Comparison of ENCODE assay signal across 10 cellular contexts in the genomic region with DNA sequence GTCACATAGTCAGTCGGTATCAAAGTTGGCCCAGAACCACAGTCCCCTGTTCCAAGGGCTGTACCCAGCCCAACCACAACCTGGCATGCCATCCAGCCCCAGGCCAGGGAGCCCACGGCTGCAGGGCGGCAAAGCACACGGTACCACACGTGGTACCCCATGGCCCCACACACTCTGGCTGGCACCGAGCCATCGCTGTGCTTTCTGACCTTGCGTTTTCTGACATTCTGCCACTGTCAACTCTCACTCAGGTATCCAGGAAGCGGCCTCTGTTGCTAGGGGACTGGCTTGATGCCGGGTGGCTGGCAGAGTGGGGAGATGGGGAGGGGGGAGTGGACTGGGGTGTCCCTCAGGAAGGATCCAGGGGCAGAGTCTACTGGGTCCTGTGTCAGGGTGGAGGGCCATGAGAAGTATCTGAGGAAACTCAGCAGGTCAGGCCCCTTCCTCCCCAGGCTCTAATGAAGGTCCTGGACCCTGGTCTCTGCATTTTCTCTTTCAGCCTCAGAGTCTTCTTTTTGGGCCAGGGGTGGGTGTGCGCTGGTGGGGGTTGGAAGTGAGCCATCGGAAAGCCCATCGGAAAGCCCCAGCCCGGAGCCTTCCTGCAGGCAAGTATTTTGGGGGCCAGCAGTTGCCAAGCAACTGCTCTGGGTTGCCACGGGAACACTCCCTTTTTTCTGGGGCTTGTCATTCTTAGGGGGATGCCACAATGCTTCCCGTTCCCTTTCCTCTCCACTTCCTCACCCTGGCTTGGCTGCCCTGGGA. TPM values are rescaled to one million over a fixed set of nuclear protein-coding genes. Genes with fewer than 3 reads are reported as not detected.
DNase-seq lines count a peak whose midpoint lies in the region; ATAC-seq, FAIRE-seq and TF ChIP-seq lines count a peak whose summit lies in the region.
"Had no signal": no experiment of that assay in that cellular context is flagged by ENCODE, and none has a peak within 500 bp of the region (broad histone marks: within the 10 kb centered on the region; RNA-seq: fewer than 3 reads in every experiment).

No MANE protein-coding gene starts in this region.

- peaks cover 95% of the 10 kb centered on the region for H3K79me2 ChIP-seq in K562 (ENCODE audit: control insufficient read depth, insufficient read depth, low read length)
- H3K79me2 ChIP-seq in MM.1S (ENCODE audit: low read length): peaks cover 58% of the 10 kb centered on the region

- TF ChIP-seq EP300 in K562 (IDR thresholded peaks at IDR 0.05; ENCODE audit: low read length): no peak

- no peak overlapping the region for H2AFZ ChIP-seq in K562 (ENCODE audit: low read depth, low read length)
- H2AFZ ChIP-seq in MM.1S (ENCODE audit: low read length): no peak overlapping the region

- no peak for ATAC-seq in K562
- no peak for ATAC-seq in HG03354 (IDR thresholded peaks at IDR 0.05; ENCODE audit: poor library complexity, severe bottlenecking, unreplicated experiment)
- ATAC-seq in GM21390 (IDR thresholded peaks at IDR 0.05; ENCODE audit: unreplicated experiment): no peak
- no peak for ATAC-seq in HG02981 (IDR thresholded peaks at IDR 0.05; ENCODE audit: unreplicated experiment)

- DNase-seq in COR-L47 (lab: John Stamatoyannopoulos, UW) (peak; percentile 85), K562 (ENCODE audit: extremely low read depth in 1 of 4, low spot score in 3 of 4) (no peak), prostate gland (ENCODE audit: low spot score) (peak; percentile 36), MM.1S (no peak)

- no peak overlapping the region for H3K4me3 ChIP-seq in K562
- no peak overlapping the region for H3K4me3 ChIP-seq in prostate gland
- no peak overlapping the region for H3K4me3 ChIP-seq in MM.1S (ENCODE audit: low read length)

- no peaks in the 10 kb centered on the region for H3K9me2 ChIP-seq in MM.1S (replicated peaks; ENCODE audit: insufficient read depth, low read length)

- TF ChIP-seq POLR2A in K562 (conservative IDR thresholded peaks at IDR 0.05): no peak
- no peak for TF ChIP-seq POLR2A in prostate gland (IDR thresholded peaks at IDR 0.05)

- POLR2A ChIA-PET in K562 (lab: Yijun Ruan, JAX): no interaction called here

- FAIRE-seq in K562 (lab: Jason Lieb, UNC): no peak
- FAIRE-seq: G401.6 had no signal

- H3K4me2 ChIP-seq in K562 (ENCODE audit: insufficient read depth, low read length) (no peak overlapping the region), MM.1S (ENCODE audit: low read depth, low read length) (no peak overlapping the region)

- H3K27ac ChIP-seq in VCaP: peak overlapping the region; percentile 24; the same call in 1 of the 2 replicates
- H3K27ac ChIP-seq in K562 (ENCODE audit: extremely low read depth, low read depth, low read length): no peak overlapping the region; the same call in 2 of the 3 replicates
- no peak overlapping the region for H3K27ac ChIP-seq in prostate gland
- H3K27ac ChIP-seq in MM.1S (ENCODE audit: low read length): no peak overlapping the region
- H3K27ac ChIP-seq: HL-60 had no signal

- 81% methylated on average over 13 of the region's 16 CpGs for WGBS in K562 (ENCODE audit: insufficient coverage, low coverage, missing lambda C conversion rate)
- WGBS in prostate gland: 36% methylated on average over 16 of the region's 16 CpGs

- TF ChIP-seq RAD21 in K562 (CRISPR knock-in tag; conservative IDR thresholded peaks at IDR 0.05 in 1 of 2, IDR thresholded peaks at IDR 0.05 in 1 of 2): no peak

- peaks cover 28% of the 10 kb centered on the region; the same call in 1 of the 3 replicates for H3K36me3 ChIP-seq in K562 (ENCODE audit: control insufficient read depth, insufficient read depth, low read length)
- no peaks in the 10 kb centered on the region for H3K36me3 ChIP-seq in prostate gland
- H3K36me3 ChIP-seq in MM.1S (replicated peaks; ENCODE audit: insufficient read depth, low read length): no peaks in the 10 kb centered on the region

- BruUV-seq in K562 (replicated peaks; lab: Mats Ljungman, UMichigan): no TSS peak

- no peaks in the 10 kb centered on the region for H3K9me3 ChIP-seq in K562 (replicated peaks; ENCODE audit: control insufficient read depth, insufficient read depth, low read depth, low read length)
- no peaks in the 10 kb centered on the region for H3K9me3 ChIP-seq in prostate gland
- H3K9me3 ChIP-seq in MM.1S (replicated peaks; ENCODE audit: insufficient read depth, low read length): no peaks in the 10 kb centered on the region

- peaks cover 6% of the 10 kb centered on the region; the same call in 1 of the 2 replicates for H3F3A ChIP-seq in MM.1S (ENCODE audit: insufficient read depth, low read length)

- in situ Hi-C loops in K562 (cut with MboI): no loop called here

- no peaks in the 10 kb centered on the region for H3K27me3 ChIP-seq in K562 (ENCODE audit: control insufficient read depth in 2 of 2, insufficient read depth in 2 of 2, low read length in 2 of 2)
- no peaks in the 10 kb centered on the region for H3K27me3 ChIP-seq in prostate gland (replicated peaks; ENCODE audit: insufficient read depth)
- H3K27me3 ChIP-seq in MM.1S (replicated peaks; ENCODE audit: insufficient read depth, low read length): no peaks in the 10 kb centered on the region

- TF ChIP-seq CTCF in VCaP (conservative IDR thresholded peaks at IDR 0.05) (no peak), K562 (IDR thresholded peaks at IDR 0.05 in 2 of 3, conservative IDR thresholded peaks at IDR 0.05 in 1 of 3; ENCODE audit: insufficient read depth in 2 of 3, low read depth in 1 of 3, low read length in 3 of 3) (no peak), prostate gland (IDR thresholded peaks at IDR 0.05) (no peak), MM.1S (IDR thresholded peaks at IDR 0.05; ENCODE audit: low read length) (no peak)

- CTCF ChIA-PET in K562 (lab: Yijun Ruan, JAX; ENCODE audit: low intra/inter-chr PET ratio): interaction anchor here (3.4 kb wide), 1 partner anchor 39 kb away, joined by 26 read pairs; no protein-coding TSS in a partner anchor

- H4K20me1 ChIP-seq in K562 (replicated peaks; ENCODE audit: control insufficient read depth, insufficient read depth, low read length) (peaks cover 24% of the 10 kb centered on the region; the same call in 1 of the 2 replicates), MM.1S (ENCODE audit: insufficient read depth, low read length) (no peaks in the 10 kb centered on the region)

- intact Hi-C loops in K562 (cut with micrococcal nuclease): no loop called here
- intact Hi-C loops in prostate gland (cut with DNase I): no loop called here

- H3K9me1 ChIP-seq in K562 (ENCODE audit: control insufficient read depth, insufficient read depth, low read length): peaks cover 9% of the 10 kb centered on the region

- H3K4me1 ChIP-seq in K562 (replicated peaks in 1 of 2; ENCODE audit: control insufficient read depth in 2 of 2, insufficient read depth in 2 of 2, low read length in 2 of 2): peaks cover 70 to 82% of the 10 kb centered on the region in 2 experiments
- H3K4me1 ChIP-seq in prostate gland (replicated peaks): peaks cover 4% of the 10 kb centered on the region
- H3K4me1 ChIP-seq in MM.1S (ENCODE audit: low read length): no peaks in the 10 kb centered on the region

- H3K9ac ChIP-seq in K562 (ENCODE audit: insufficient read depth in 1 of 2, low read depth in 2 of 2, low read length in 2 of 2) (peak overlapping the region in 1 of 2 experiments; percentile 85; a peak in 2 of 4 replicates), MM.1S (ENCODE audit: low read length) (no peak overlapping the region)

TF ChIP-seq in K562, 482 proteins besides CTCF, POLR2A, EP300 and RAD21 (continues in another document):
- TF ChIP-seq ZNF140 (CRISPR knock-in tag; IDR thresholded peaks at IDR 0.05): no peak
- TF ChIP-seq NCOA1 (IDR thresholded peaks at IDR 0.05; ENCODE audit: low read depth): no peak
- 0 out of 2 replicates have a peak, but pooled peaks have one; percentile 14 for TF ChIP-seq SPI1 (IDR thresholded peaks at IDR 0.05; ENCODE audit: borderline replicate concordance, low read depth, low read length)

RNA-seq across cellular contexts. Expression of a gene that starts 21.0 kb away (rescaled TPM):
- total RNA-seq in K562 (2011; cell fraction: chromatin; rRNA removed; ENCODE audit: low replicate concordance): 62.0 and 176 TPM in 2 replicates
- total RNA-seq in K562 (2011; cell fraction: nucleolus; rRNA removed): 78.8 and 97.7 TPM in 2 replicates
- 55.4 and 58.4 TPM in 2 replicates for total RNA-seq in K562 (2011; cell fraction: nucleoplasm; rRNA removed)
- total RNA-seq in K562 (2014; rRNA removed) (27.1 and 36.2 TPM in 2 replicates), K562 (2014; rRNA removed; fragmentation: Illumina TruSeq; extraction: Trizol) (9.4 and 12.0 TPM in 2 replicates), K562 (2015; rRNA removed; fragmentation: Illumina TruSeq; extraction: Trizol) (25.8 and 25.9 TPM in 2 replicates), K562 (2021) (28.6 and 37.3 TPM in 2 replicates), prostate gland (10 to 100 TPM; 49.6 to 77.4 TPM)
- polyA plus RNA-seq in K562 (2011; rRNA removed) (40.3 and 45.9 TPM in 2 replicates), K562 (2014; fragmentation: Illumina TruSeq; extraction: Trizol) (28.7 and 34.9 TPM in 2 replicates), K562 (2014; fragmentation: Nextera tagmentation; extraction: Ambion mirVana) (1 to 10 TPM in 1 of 2 experiments, under 1 TPM in 1; 0.75 to 2.4 TPM), K562 (2014; rRNA removed) (39.5 and 43.3 TPM in 2 replicates)
- polyA plus RNA-seq in K562 (2011; cell fraction: cytosol; rRNA removed): 34.7 and 62.2 TPM in 2 replicates
- polyA plus RNA-seq in K562 (2011; cell fraction: nucleus; rRNA removed): 170 and 326 TPM in 2 replicates
- 26.3 and 47.2 TPM in 2 replicates for polyA plus RNA-seq in K562 (2012)
- 12.0 and 17.4 TPM in 2 replicates for polyA minus RNA-seq in K562 (2011; rRNA and poly(A)+ RNA removed)
- polyA minus RNA-seq in K562 (2011; cell fraction: cytosol; rRNA and poly(A)+ RNA removed): 13.6 and 18.5 TPM in 2 replicates
- polyA minus RNA-seq in K562 (2011; cell fraction: nucleus; rRNA and poly(A)+ RNA removed): 30.2 and 36.5 TPM in 2 replicates

RNA-seq across cellular contexts. Expression of a gene that starts 21.7 kb away (rescaled TPM):
- 36.0 and 113 TPM in 2 replicates for total RNA-seq in K562 (2011; cell fraction: chromatin; rRNA removed; ENCODE audit: low replicate concordance)
- 65.4 and 76.9 TPM in 2 replicates for total RNA-seq in K562 (2011; cell fraction: nucleolus; rRNA removed)
- 49.2 and 52.3 TPM in 2 replicates for total RNA-seq in K562 (2011; cell fraction: nucleoplasm; rRNA removed)
- total RNA-seq in K562 (2014; rRNA removed): 20.7 and 23.6 TPM in 2 replicates
- 6.3 and 9.4 TPM in 2 replicates for total RNA-seq in K562 (2014; rRNA removed; fragmentation: Illumina TruSeq; extraction: Trizol)
- 13.7 and 15.3 TPM in 2 replicates for total RNA-seq in K562 (2015; rRNA removed; fragmentation: Illumina TruSeq; extraction: Trizol)
- total RNA-seq in K562 (2021): 24.6 and 25.8 TPM in 2 replicates
- 10.1 and 20.2 TPM in 2 replicates for polyA plus RNA-seq in K562 (2011; rRNA removed)
- polyA plus RNA-seq in K562 (2011; cell fraction: cytosol; rRNA removed): 19.0 and 25.7 TPM in 2 replicates
- polyA plus RNA-seq in K562 (2011; cell fraction: nucleus; rRNA removed): 44.6 and 60.7 TPM in 2 replicates
- polyA plus RNA-seq in K562 (2012): 11.5 and 21.9 TPM in 2 replicates
- 17.8 and 18.8 TPM in 2 replicates for polyA plus RNA-seq in K562 (2014; fragmentation: Illumina TruSeq; extraction: Trizol)
- 1 to 10 TPM in 1 of 2 experiments, under 1 TPM in 1; 0.55 to 1.6 TPM for polyA plus RNA-seq in K562 (2014; fragmentation: Nextera tagmentation; extraction: Ambion mirVana)
- 16.1 and 20.6 TPM in 2 replicates for polyA plus RNA-seq in K562 (2014; rRNA removed)
- 12.7 and 14.4 TPM in 2 replicates for polyA minus RNA-seq in K562 (2011; rRNA and poly(A)+ RNA removed)
- 12.8 and 20.2 TPM in 2 replicates for polyA minus RNA-seq in K562 (2011; cell fraction: cytosol; rRNA and poly(A)+ RNA removed)
- 24.2 and 31.3 TPM in 2 replicates for polyA minus RNA-seq in K562 (2011; cell fraction: nucleus; rRNA and poly(A)+ RNA removed)
- total RNA-seq in prostate gland: 10 to 100 TPM; 10.7 to 14.0 TPM

Comparison
In these comparisons a context has a peak if more than half of its experiments do, and no peak if none do; other contexts are left out.
1. DNase-seq: peak in COR-L47 (single experiment) and prostate gland (single experiment); none in K562 (0 of 4) and MM.1S (single experiment).